8 cellular contexts compared by ENCODE assay signal in genomic region chr7:105013818-105014724, GRCh38. TPM values are rescaled to one million over a fixed set of nuclear protein-coding genes. Genes with fewer than 3 reads are reported as not detected.
DNase-seq lines count a peak whose midpoint lies in the region; ATAC-seq and TF ChIP-seq lines count a peak whose summit lies in the region.

A gene with protein sequence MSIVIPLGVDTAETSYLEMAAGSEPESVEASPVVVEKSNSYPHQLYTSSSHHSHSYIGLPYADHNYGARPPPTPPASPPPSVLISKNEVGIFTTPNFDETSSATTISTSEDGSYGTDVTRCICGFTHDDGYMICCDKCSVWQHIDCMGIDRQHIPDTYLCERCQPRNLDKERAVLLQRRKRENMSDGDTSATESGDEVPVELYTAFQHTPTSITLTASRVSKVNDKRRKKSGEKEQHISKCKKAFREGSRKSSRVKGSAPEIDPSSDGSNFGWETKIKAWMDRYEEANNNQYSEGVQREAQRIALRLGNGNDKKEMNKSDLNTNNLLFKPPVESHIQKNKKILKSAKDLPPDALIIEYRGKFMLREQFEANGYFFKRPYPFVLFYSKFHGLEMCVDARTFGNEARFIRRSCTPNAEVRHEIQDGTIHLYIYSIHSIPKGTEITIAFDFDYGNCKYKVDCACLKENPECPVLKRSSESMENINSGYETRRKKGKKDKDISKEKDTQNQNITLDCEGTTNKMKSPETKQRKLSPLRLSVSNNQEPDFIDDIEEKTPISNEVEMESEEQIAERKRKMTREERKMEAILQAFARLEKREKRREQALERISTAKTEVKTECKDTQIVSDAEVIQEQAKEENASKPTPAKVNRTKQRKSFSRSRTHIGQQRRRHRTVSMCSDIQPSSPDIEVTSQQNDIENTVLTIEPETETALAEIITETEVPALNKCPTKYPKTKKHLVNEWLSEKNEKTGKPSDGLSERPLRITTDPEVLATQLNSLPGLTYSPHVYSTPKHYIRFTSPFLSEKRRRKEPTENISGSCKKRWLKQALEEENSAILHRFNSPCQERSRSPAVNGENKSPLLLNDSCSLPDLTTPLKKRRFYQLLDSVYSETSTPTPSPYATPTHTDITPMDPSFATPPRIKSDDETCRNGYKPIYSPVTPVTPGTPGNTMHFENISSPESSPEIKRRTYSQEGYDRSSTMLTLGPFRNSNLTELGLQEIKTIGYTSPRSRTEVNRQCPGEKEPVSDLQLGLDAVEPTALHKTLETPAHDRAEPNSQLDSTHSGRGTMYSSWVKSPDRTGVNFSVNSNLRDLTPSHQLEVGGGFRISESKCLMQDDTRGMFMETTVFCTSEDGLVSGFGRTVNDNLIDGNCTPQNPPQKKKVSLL (N-terminal part only) (plus strand): TSS chr7:105014205. CDS start chr7:105040953, 26,748 bp downstream.

- no peak for TF ChIP-seq CTCF in PC-3 (conservative IDR thresholded peaks at IDR 0.05; ENCODE audit: low read depth, low read length)

- H3K9me3 ChIP-seq in HUES6 (ENCODE audit: control insufficient read depth, insufficient read depth, low read depth, low read length) (no peaks in the 10 kb centered on the region), PC-3 (ENCODE audit: low read length) (no peaks in the 10 kb centered on the region), esophagus (ENCODE audit: control insufficient read depth in 2 of 2, insufficient read depth in 1 of 2, low read depth in 1 of 2, low read length in 1 of 2) (no peaks in the 10 kb centered on the region), muscle layer of duodenum (ENCODE audit: control insufficient read depth in 1 of 2, low read length in 2 of 2) (no peaks in the 10 kb centered on the region)

- H3K4me1 ChIP-seq in HUES6 (ENCODE audit: control insufficient read depth, insufficient read depth, low read length) (peaks cover 22% of the 10 kb centered on the region), PC-3 (ENCODE audit: insufficient read depth, low read length) (peaks cover 26% of the 10 kb centered on the region), esophagus (ENCODE audit: control insufficient read depth in 2 of 2, insufficient read depth in 2 of 2, low read length in 1 of 2) (no peaks in the 10 kb centered on the region), muscle layer of duodenum (ENCODE audit: control insufficient read depth in 1 of 2, insufficient read depth in 2 of 2, low read length in 2 of 2) (peaks cover 4 to 22% of the 10 kb centered on the region in 2 donors)

- peak within 1 kb of the TSS; percentile 99 for H3K9ac ChIP-seq in HUES6 (ENCODE audit: low read length)
- peak within 1 kb of the TSS; percentile 99 for H3K9ac ChIP-seq in PC-3 (ENCODE audit: low read length)

- H2AFZ ChIP-seq in PC-3 (ENCODE audit: low read length), result peak within 1 kb of the TSS; percentile 77

- no peaks in the 10 kb centered on the region for H3K27me3 ChIP-seq in HUES6 (ENCODE audit: control insufficient read depth, insufficient read depth, low read length)
- no peaks in the 10 kb centered on the region for H3K27me3 ChIP-seq in PC-3 (ENCODE audit: low read length)
- H3K27me3 ChIP-seq in esophagus (ENCODE audit: control insufficient read depth in 1 of 2, insufficient read depth in 2 of 2, low read length in 2 of 2), result no peaks in the 10 kb centered on the region
- H3K27me3 ChIP-seq in muscle layer of duodenum (ENCODE audit: low read depth, low read length), result no peaks in the 10 kb centered on the region

- H3F3A ChIP-seq in PC-3 (ENCODE audit: low read length, unreplicated experiment), result no peaks in the 10 kb centered on the region

- H3K4me3 ChIP-seq in HUES6 (ENCODE audit: low read depth, low read length) (peak within 1 kb of the TSS; percentile 99), PC-3 (ENCODE audit: low read length) (peak within 1 kb of the TSS; percentile 78), esophagus (ENCODE audit: low read depth in 1 of 2, low read length in 2 of 2) (peak within 1 kb of the TSS; percentile 96 to 98), muscle layer of duodenum (ENCODE audit: low read depth in 1 of 2, low read length in 2 of 2) (peak within 1 kb of the TSS; percentile 85 to 98)

- POLR2A ChIA-PET in PC-3 (lab: Charles Lee; ENCODE audit: unreplicated experiment), result interaction anchor here (0.5 to 1.0 kb wide), 5 partner anchors 11 to 558 kb away, joined by 3 to 6 read pairs (median 4); no protein-coding TSS in a partner anchor

- H3K36me3 ChIP-seq in HUES6 (ENCODE audit: control insufficient read depth, insufficient read depth, low read length) (peaks cover 8% of the 10 kb centered on the region; the same call in 1 of the 2 replicates), PC-3 (ENCODE audit: low read depth, low read length) (no peaks in the 10 kb centered on the region), esophagus (ENCODE audit: control insufficient read depth in 2 of 2, insufficient read depth in 2 of 2, low read length in 1 of 2) (no peaks in the 10 kb centered on the region), muscle layer of duodenum (ENCODE audit: control insufficient read depth in 1 of 2, insufficient read depth in 2 of 2, low read length in 2 of 2) (peaks cover 0 to 29% of the 10 kb centered on the region in 2 donors)

- BruUV-seq in PC-3 (replicated peaks; lab: Mats Ljungman, UMichigan), result no TSS peak

- H4K20me1 ChIP-seq in PC-3 (ENCODE audit: low read length), result peaks cover 44% of the 10 kb centered on the region

- CTCF ChIA-PET in PC-3 (lab: Charles Lee), result interaction anchor here (0.5 to 0.9 kb wide), 3 partner anchors 11 to 33 kb away, joined by 3 to 6 read pairs (median 4); no protein-coding TSS in a partner anchor

- H3K27ac ChIP-seq in HUES6 (ENCODE audit: low read depth, low read length), result peak within 1 kb of the TSS; percentile 100
- H3K27ac ChIP-seq in PC-3 (ENCODE audit: low read length), result peak within 1 kb of the TSS; percentile 95
- H3K27ac ChIP-seq in esophagus (ENCODE audit: low read depth in 2 of 2, low read length in 1 of 2), result peak within 1 kb of the TSS; percentile 99 to 100
- H3K27ac ChIP-seq in muscle layer of duodenum (ENCODE audit: low read length), result peak within 1 kb of the TSS; percentile 100

- no peaks in the 10 kb centered on the region for H3K9me2 ChIP-seq in PC-3 (replicated peaks; ENCODE audit: low read length)

- peak within 1 kb of the TSS; percentile 95 for H3K4me2 ChIP-seq in PC-3 (ENCODE audit: low read length)

- ATAC-seq in GM21390 (IDR thresholded peaks at IDR 0.05; ENCODE audit: unreplicated experiment) (peak; percentile 26), PC-3 (peak; percentile 49)

- intact Hi-C loops in PC-3 (cut with micrococcal nuclease), result loop anchor here (1.0 to 5.0 kb wide), 4 partner anchors 57 to 373 kb away; partner anchors contain the start of gene SRPK2

- DNase-seq in COR-L47 (lab: John Stamatoyannopoulos, UW) (peak; percentile 86), PC-3 (peak; percentile 81)
- peak; percentile 94 for DNase-seq in activated T-cell treated with anti-CD3 and anti-CD28 coated beads, Interleukin-2, amount 50 U/mL, for 1 hour
- peak; percentile 84 to 88 for DNase-seq in stimulated activated CD8-positive, alpha-beta memory T cell treated with anti-CD3 and anti-CD28 coated beads, Interleukin-7, amount 100 ng/mL, for 4 hours (ENCODE audit: low read depth in 2 of 2)

- WGBS in esophagus, 2 donors, result 1% methylated on average over 63 to 70 of the region's 70 CpGs

- H3K79me2 ChIP-seq in PC-3 (ENCODE audit: low read length), result peaks cover 59% of the 10 kb centered on the region

RNA-seq across cellular contexts. Expression of the gene that starts here (rescaled TPM):
- 21.8 and 27.4 TPM in 2 replicates for total RNA-seq in PC-3 (2014; rRNA removed)
- 10 to 100 TPM; 10.8 to 15.0 TPM for polyA plus RNA-seq in esophagus

Comparison
In these comparisons a context has a peak if more than half of its experiments do, and no peak if none do; other contexts are left out.
1. Peak in every context shown above with its lines: DNase-seq, ATAC-seq, H3K4me3 ChIP-seq and H3K27ac ChIP-seq.